1 cellular context compared by ENCODE assay signal in the genomic region with DNA sequence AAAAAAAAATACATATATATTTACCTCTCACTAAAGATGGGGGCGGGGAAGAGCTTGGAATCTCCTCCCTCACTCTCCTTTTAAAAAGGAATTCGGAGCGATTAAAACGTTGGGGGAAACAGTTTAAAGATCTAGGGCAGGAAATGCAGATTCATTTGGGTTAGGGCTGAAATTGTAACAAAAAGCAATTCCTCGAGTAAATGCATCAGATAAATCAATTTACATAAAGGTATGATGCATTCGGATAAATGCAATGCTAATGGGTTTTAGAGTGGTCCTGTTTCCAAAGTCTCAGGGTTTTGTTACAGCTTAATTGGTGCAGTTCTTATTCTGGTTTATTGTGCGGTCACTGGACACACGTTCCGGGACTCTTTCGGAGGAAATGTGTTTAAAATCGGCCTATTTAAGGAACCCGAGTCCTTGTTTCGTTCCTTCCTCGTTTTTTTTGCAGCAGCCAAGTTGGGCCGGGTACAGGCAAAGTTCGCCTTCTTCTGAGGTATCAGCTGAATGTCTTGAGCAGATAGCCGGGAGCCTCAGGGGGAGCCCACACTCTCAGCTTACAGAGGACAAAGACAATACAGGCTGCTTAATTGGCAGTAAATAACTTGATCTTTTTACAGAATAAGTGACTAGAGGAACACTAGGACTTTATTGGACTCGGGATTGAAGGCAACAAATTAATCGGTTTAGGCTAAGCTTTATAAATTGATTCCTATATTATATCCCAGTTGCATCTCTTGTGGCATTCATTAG.
A peak's percentile ranks its signal among the peaks of the same experiment; 100 is the strongest.
TF ChIP-seq lines count a peak whose summit lies in the region.

No MANE protein-coding gene starts in this region.

TF ChIP-seq in K562, 482 proteins besides CTCF, POLR2A, EP300 and RAD21 (continued from another document):
- TF ChIP-seq, protein P1, sequence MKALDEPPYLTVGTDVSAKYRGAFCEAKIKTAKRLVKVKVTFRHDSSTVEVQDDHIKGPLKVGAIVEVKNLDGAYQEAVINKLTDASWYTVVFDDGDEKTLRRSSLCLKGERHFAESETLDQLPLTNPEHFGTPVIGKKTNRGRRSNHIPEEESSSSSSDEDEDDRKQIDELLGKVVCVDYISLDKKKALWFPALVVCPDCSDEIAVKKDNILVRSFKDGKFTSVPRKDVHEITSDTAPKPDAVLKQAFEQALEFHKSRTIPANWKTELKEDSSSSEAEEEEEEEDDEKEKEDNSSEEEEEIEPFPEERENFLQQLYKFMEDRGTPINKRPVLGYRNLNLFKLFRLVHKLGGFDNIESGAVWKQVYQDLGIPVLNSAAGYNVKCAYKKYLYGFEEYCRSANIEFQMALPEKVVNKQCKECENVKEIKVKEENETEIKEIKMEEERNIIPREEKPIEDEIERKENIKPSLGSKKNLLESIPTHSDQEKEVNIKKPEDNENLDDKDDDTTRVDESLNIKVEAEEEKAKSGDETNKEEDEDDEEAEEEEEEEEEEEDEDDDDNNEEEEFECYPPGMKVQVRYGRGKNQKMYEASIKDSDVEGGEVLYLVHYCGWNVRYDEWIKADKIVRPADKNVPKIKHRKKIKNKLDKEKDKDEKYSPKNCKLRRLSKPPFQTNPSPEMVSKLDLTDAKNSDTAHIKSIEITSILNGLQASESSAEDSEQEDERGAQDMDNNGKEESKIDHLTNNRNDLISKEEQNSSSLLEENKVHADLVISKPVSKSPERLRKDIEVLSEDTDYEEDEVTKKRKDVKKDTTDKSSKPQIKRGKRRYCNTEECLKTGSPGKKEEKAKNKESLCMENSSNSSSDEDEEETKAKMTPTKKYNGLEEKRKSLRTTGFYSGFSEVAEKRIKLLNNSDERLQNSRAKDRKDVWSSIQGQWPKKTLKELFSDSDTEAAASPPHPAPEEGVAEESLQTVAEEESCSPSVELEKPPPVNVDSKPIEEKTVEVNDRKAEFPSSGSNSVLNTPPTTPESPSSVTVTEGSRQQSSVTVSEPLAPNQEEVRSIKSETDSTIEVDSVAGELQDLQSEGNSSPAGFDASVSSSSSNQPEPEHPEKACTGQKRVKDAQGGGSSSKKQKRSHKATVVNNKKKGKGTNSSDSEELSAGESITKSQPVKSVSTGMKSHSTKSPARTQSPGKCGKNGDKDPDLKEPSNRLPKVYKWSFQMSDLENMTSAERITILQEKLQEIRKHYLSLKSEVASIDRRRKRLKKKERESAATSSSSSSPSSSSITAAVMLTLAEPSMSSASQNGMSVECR (CRISPR knock-in tag; IDR thresholded peaks at IDR 0.05): 0 out of 2 replicates have a peak, but pooled peaks have one; percentile 32
